8 cellular contexts compared by ENCODE assay signal in the genomic region with DNA sequence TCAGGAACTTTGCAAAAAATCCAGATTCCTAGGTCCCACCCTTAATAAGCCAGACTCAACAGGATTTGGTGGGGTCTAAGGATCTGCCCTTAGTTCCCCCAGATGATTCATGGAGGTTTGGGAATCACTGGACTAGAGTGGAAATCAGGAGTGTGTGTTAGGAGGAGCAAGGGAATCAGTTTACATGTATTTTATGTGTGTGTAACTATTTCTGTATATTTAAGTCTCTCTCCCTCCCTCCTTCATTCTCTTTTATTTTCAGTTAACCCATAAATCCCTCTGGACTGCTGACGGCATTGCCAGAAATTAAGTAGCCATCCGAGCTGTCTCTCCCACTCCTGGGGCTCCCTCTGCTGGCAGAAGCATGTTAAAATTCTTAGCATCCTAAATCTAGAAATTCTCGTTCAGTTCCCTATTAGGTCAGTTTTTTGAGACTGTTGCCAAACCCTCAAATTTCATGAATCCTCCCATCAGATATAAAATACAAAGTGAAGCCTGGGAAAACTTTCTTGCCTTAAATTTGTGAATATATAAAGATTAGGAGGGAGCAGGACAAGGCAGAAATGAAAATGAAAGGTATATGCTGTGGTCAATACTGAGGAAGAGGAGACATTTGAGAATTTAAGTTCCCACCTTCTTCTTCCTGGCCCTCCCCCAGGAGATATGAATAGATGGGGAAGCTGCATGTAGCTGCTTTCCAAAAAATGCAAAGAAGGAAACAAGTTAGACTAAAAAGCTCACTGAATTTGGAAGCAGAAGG. TPM values are rescaled to one million over a fixed set of nuclear protein-coding genes. Genes with fewer than 3 reads are reported as not detected.
DNase-seq lines count a peak whose midpoint lies in the region; ATAC-seq lines count a peak whose summit lies in the region.

No MANE protein-coding gene starts in this region.

- ATAC-seq in HG03439 (IDR thresholded peaks at IDR 0.05; ENCODE audit: unreplicated experiment) (peak; percentile 65), memory B cell (ENCODE audit: low read depth) (peak; percentile 52)

- no peaks in the 10 kb centered on the region for H3K27me3 ChIP-seq in effector memory CD4-positive, alpha-beta T cell (replicated peaks; ENCODE audit: control insufficient read depth, insufficient read depth, low read length, poor library complexity, severe bottlenecking)

- H3K27me3 Mint-ChIP-seq in activated CD4-positive, alpha-beta memory T cell treated with anti-CD3 and anti-CD28 coated beads, Interleukin-2, amount 10 ng/mL, durations not matched to agents 7 days and 5 days: no peaks in the 10 kb centered on the region
- H3K27me3 Mint-ChIP-seq in memory B cell: peaks cover 11% of the 10 kb centered on the region

- DNase-seq in NCI-H524 (lab: John Stamatoyannopoulos, UW) (peak; percentile 31 to 71), NCI-H524 treated with DMSO at 0.1 percent for 48 hours (lab: John Stamatoyannopoulos, UW) (no peak), NCI-H774 (lab: John Stamatoyannopoulos, UW) (peak; percentile 59), memory B cell (ENCODE audit: low spot score in 2 of 2) (peak; percentile 61 to 67)
- peak; percentile 81 for DNase-seq in activated CD4-positive, alpha-beta memory T cell treated with anti-CD3 and anti-CD28 coated beads, Interleukin-2, amount 10 ng/mL, durations not matched to agents 7 days and 5 days
- peak; percentile 23 to 58 (median 30) for DNase-seq in effector memory CD4-positive, alpha-beta T cell
- peak; percentile 38 for DNase-seq in stimulated activated CD8-positive, alpha-beta memory T cell treated with anti-CD3 and anti-CD28 coated beads, Interleukin-15, amount 100 ng/mL, for 24 hours (ENCODE audit: low read depth)

- H3K4me1 ChIP-seq in effector memory CD4-positive, alpha-beta T cell (ENCODE audit: control insufficient read depth, insufficient read depth, low read length, poor library complexity, severe bottlenecking): no peaks in the 10 kb centered on the region

- no peaks in the 10 kb centered on the region for H3K9me3 ChIP-seq in effector memory CD4-positive, alpha-beta T cell (ENCODE audit: control insufficient read depth, low read length)

- peaks cover 46% of the 10 kb centered on the region for H3K4me1 Mint-ChIP-seq in activated CD4-positive, alpha-beta memory T cell treated with anti-CD3 and anti-CD28 coated beads, Interleukin-2, amount 10 ng/mL, durations not matched to agents 7 days and 5 days
- peaks cover 2% of the 10 kb centered on the region for H3K4me1 Mint-ChIP-seq in memory B cell

- H3K4me3 Mint-ChIP-seq in activated CD4-positive, alpha-beta memory T cell treated with anti-CD3 and anti-CD28 coated beads, Interleukin-2, amount 10 ng/mL, durations not matched to agents 7 days and 5 days: no peak overlapping the region
- H3K4me3 Mint-ChIP-seq in memory B cell: no peak overlapping the region

- POLR2A ChIA-PET in activated CD4-positive, alpha-beta memory T cell treated with anti-CD3 and anti-CD28 coated beads, Interleukin-2, amount 10 ng/mL, durations not matched to agents 7 days and 5 days (lab: Charles Lee): interaction anchor here (1.3 kb wide), 1 partner anchor 75 kb away, joined by 5 read pairs; no protein-coding TSS in a partner anchor

- H3K27ac Mint-ChIP-seq in activated CD4-positive, alpha-beta memory T cell treated with anti-CD3 and anti-CD28 coated beads, Interleukin-2, amount 10 ng/mL, durations not matched to agents 7 days and 5 days: no peak overlapping the region
- H3K27ac Mint-ChIP-seq in memory B cell: no peak overlapping the region

- H3K36me3 ChIP-seq in effector memory CD4-positive, alpha-beta T cell (ENCODE audit: control insufficient read depth, insufficient read depth, low read length): no peaks in the 10 kb centered on the region

- H3K9me3 Mint-ChIP-seq in activated CD4-positive, alpha-beta memory T cell treated with anti-CD3 and anti-CD28 coated beads, Interleukin-2, amount 10 ng/mL, durations not matched to agents 7 days and 5 days: no peaks in the 10 kb centered on the region
- H3K9me3 Mint-ChIP-seq in memory B cell: no peaks in the 10 kb centered on the region

- no peak overlapping the region for H3K4me3 ChIP-seq in effector memory CD4-positive, alpha-beta T cell (ENCODE audit: insufficient read depth, low read depth, low read length, poor library complexity, severe bottlenecking)

- H3K36me3 Mint-ChIP-seq in activated CD4-positive, alpha-beta memory T cell treated with anti-CD3 and anti-CD28 coated beads, Interleukin-2, amount 10 ng/mL, durations not matched to agents 7 days and 5 days (ENCODE audit: low read depth): peaks cover 7% of the 10 kb centered on the region
- H3K36me3 Mint-ChIP-seq in memory B cell: no peaks in the 10 kb centered on the region

- no peak overlapping the region for H3K27ac ChIP-seq in effector memory CD4-positive, alpha-beta T cell (ENCODE audit: insufficient read depth, low read length, poor library complexity, severe bottlenecking)

- CTCF ChIA-PET in activated CD4-positive, alpha-beta memory T cell treated with anti-CD3 and anti-CD28 coated beads, Interleukin-2, amount 10 ng/mL, durations not matched to agents 7 days and 5 days (lab: Charles Lee): interaction anchor here (0.7 to 4.1 kb wide), 31 partner anchors 11 to 124 kb away, joined by 3 to 39 read pairs (median 4); no protein-coding TSS in a partner anchor

RNA-seq across cellular contexts. Expression of a gene that starts 11.7 kb away (rescaled TPM):
- 10 to 100 TPM in 1 of 2 experiments, 1 to 10 TPM in 1; 8.7 to 11.4 TPM for total RNA-seq in activated CD4-positive, alpha-beta memory T cell treated with anti-CD3 and anti-CD28 coated beads, Interleukin-2, amount 10 ng/mL, durations not matched to agents 7 days and 5 days

RNA-seq across cellular contexts. Expression of a gene that starts 17.7 kb away (rescaled TPM):
- 1 to 10 TPM; 7.3 to 7.6 TPM for total RNA-seq in activated CD4-positive, alpha-beta memory T cell treated with anti-CD3 and anti-CD28 coated beads, Interleukin-2, amount 10 ng/mL, durations not matched to agents 7 days and 5 days

RNA-seq across cellular contexts. Expression of a gene that starts 40.7 kb away (rescaled TPM):
- 1 to 10 TPM; 4.2 to 4.4 TPM for total RNA-seq in activated CD4-positive, alpha-beta memory T cell treated with anti-CD3 and anti-CD28 coated beads, Interleukin-2, amount 10 ng/mL, durations not matched to agents 7 days and 5 days
